Comparison of ENCODE assay signal across 1 cellular context in the genomic region with DNA sequence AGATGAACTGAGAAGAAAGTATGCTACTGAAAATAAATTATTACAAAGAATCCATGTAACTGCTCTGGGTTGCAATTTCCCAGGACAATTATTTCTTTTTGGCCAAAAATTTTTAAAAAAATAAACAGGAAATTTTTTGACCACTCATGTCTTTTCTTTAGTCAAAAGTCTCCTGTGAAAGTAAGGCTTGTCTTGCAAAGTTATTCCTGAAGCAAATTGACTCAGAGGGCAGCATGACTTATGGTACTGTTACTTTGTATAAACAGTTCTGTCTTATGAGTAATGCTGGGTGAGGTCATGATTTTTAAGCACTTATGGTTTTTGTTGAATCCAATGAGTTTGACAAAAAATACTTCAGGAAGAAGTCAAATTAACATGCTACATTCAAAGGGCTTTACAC.
TF ChIP-seq lines count a peak whose summit lies in the region.

No MANE protein-coding gene starts in this region.

TF ChIP-seq in GM23338, 12 proteins besides CTCF, POLR2A, EP300 and RAD21 (continued from another document):
- TF ChIP-seq, protein P1, sequence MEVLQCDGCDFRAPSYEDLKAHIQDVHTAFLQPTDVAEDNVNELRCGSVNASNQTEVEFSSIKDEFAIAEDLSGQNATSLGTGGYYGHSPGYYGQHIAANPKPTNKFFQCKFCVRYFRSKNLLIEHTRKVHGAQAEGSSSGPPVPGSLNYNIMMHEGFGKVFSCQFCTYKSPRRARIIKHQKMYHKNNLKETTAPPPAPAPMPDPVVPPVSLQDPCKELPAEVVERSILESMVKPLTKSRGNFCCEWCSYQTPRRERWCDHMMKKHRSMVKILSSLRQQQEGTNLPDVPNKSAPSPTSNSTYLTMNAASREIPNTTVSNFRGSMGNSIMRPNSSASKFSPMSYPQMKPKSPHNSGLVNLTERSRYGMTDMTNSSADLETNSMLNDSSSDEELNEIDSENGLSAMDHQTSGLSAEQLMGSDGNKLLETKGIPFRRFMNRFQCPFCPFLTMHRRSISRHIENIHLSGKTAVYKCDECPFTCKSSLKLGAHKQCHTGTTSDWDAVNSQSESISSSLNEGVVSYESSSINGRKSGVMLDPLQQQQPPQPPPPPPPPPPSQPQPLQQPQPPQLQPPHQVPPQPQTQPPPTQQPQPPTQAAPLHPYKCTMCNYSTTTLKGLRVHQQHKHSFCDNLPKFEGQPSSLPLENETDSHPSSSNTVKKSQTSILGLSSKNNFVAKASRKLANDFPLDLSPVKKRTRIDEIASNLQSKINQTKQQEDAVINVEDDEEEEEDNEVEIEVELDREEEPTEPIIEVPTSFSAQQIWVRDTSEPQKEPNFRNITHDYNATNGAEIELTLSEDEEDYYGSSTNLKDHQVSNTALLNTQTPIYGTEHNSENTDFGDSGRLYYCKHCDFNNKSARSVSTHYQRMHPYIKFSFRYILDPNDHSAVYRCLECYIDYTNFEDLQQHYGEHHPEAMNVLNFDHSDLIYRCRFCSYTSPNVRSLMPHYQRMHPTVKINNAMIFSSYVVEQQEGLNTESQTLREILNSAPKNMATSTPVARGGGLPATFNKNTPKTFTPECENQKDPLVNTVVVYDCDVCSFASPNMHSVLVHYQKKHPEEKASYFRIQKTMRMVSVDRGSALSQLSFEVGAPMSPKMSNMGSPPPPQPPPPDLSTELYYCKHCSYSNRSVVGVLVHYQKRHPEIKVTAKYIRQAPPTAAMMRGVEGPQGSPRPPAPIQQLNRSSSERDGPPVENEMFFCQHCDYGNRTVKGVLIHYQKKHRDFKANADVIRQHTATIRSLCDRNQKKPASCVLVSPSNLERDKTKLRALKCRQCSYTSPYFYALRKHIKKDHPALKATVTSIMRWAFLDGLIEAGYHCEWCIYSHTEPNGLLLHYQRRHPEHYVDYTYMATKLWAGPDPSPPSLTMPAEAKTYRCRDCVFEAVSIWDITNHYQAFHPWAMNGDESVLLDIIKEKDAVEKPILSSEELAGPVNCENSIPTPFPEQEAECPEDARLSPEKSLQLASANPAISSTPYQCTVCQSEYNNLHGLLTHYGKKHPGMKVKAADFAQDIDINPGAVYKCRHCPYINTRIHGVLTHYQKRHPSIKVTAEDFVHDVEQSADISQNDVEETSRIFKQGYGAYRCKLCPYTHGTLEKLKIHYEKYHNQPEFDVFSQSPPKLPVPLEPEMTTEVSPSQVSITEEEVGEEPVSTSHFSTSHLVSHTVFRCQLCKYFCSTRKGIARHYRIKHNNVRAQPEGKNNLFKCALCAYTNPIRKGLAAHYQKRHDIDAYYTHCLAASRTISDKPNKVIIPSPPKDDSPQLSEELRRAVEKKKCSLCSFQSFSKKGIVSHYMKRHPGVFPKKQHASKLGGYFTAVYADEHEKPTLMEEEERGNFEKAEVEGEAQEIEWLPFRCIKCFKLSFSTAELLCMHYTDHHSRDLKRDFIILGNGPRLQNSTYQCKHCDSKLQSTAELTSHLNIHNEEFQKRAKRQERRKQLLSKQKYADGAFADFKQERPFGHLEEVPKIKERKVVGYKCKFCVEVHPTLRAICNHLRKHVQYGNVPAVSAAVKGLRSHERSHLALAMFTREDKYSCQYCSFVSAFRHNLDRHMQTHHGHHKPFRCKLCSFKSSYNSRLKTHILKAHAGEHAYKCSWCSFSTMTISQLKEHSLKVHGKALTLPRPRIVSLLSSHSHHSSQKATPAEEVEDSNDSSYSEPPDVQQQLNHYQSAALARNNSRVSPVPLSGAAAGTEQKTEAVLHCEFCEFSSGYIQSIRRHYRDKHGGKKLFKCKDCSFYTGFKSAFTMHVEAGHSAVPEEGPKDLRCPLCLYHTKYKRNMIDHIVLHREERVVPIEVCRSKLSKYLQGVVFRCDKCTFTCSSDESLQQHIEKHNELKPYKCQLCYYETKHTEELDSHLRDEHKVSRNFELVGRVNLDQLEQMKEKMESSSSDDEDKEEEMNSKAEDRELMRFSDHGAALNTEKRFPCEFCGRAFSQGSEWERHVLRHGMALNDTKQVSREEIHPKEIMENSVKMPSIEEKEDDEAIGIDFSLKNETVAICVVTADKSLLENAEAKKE (CRISPR knock-in tag; IDR thresholded peaks at IDR 0.05) = no peak
- TF ChIP-seq STAT1 (IDR thresholded peaks at IDR 0.05; ENCODE audit: unreplicated experiment) = no peak
